18 cellular contexts compared by ENCODE assay signal in the genomic region with DNA sequence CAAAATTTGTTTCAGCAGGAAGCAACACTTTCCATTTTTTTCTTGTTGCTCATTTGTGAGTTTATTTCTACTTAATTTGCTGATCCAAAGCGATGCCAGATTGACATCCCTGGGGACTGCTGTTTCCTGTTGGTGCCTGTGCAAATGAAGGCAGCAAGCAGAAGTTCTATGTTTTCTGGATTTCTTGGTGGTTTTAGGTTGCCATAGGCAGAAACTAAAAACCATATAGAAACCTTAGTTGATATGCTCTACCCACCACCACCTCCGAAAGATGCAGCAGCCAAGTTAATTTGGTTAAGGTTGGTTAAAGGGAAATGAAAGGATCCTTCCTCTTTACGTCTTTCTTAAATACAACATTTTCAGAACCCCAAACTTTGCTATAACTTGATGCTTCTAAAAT.
"Had no signal": no experiment of that assay in that cellular context is flagged by ENCODE, and none has a peak within 500 bp of the region (broad histone marks: within the 10 kb centered on the region; RNA-seq: fewer than 3 reads in every experiment).

No MANE protein-coding gene starts in this region.

- H3K27me3 ChIP-seq: esophagus squamous epithelium, foreskin keratinocyte, tibial nerve had no signal

- H3K36me3 ChIP-seq: esophagus squamous epithelium, WERI-Rb-1 had no signal

- ATAC-seq: activated CD8-positive, alpha-beta T cell treated with anti-CD3 and anti-CD28 coated beads, Interleukin-2, amount 10 ng/mL, durations not matched to agents 7 days and 5 days; activated T-cell treated with anti-CD3 and anti-CD28 coated beads, Interleukin-2, amount 50 U/mL, for 4 hours; foreskin keratinocyte; natural killer cell treated with Interleukin-12 subunit alpha and Interleukin-12 subunit beta and Interleukin-15 and Interleukin-18, amount 100 ng/mL, for 72 hours had no signal

- H3K4me1 ChIP-seq: foreskin keratinocyte had no signal

- DNase-seq: activated CD4-positive, alpha-beta T cell treated with anti-CD3 and anti-CD28 coated beads for 1 hour; activated CD4-positive, alpha-beta T cell treated with anti-CD3 and anti-CD28 coated beads, Interleukin-2, amount 50 U/mL, for 1 hour; activated CD8-positive, alpha-beta T cell treated with anti-CD3 and anti-CD28 coated beads, Interleukin-2, amount 10 ng/mL, durations not matched to agents 7 days and 5 days; activated naive CD4-positive, alpha-beta T cell treated with Interleukin-2 at 50 U/mL for 16 hours; activated naive CD8-positive, alpha-beta T cell treated with anti-CD3 and anti-CD28 coated beads for 36 hours; activated T-cell treated with anti-CD3 and anti-CD28 coated beads, Interleukin-2, amount 50 U/mL, for 4 hours; cerebellar nuclear complex; endodermal cell; esophagus squamous epithelium; foreskin keratinocyte; glutamatergic neuron; hypothalamus; stimulated activated CD4-positive, alpha-beta T cell treated with anti-CD3 and anti-CD28 coated beads, Interleukin-12 subunit alpha, Interleukin-12 subunit beta, amount 100 ng/mL, for 4 hours; WERI-Rb-1 had no signal

- H3K4me3 ChIP-seq: coronary artery, esophagus squamous epithelium, tibial nerve had no signal

- H3K27ac ChIP-seq: coronary artery, esophagus squamous epithelium, foreskin keratinocyte, tibial nerve, WERI-Rb-1 had no signal

- FAIRE-seq: astrocyte had no signal
